9 cellular contexts compared by ENCODE assay signal in the genomic region with DNA sequence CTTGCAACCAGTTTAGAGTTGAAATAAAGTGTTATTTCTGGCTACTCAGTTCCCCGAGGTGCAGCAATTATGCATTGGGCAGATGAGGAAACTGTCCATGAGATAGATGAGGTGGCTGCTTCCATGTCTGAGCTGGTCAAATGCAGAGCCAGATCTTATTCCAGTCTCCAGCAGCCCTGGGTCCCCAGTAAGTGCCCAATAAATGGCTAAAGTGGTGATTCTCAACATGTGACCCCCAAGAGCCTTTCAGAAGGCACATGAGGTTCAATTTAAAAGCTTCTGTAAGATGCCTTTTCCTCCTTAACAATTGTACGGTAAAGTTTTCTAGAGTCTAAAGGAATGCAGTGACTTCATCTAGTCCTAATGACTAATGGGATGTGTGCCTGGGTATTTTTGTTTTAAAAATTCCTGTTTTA. TPM values are rescaled to one million over a fixed set of nuclear protein-coding genes. Genes with fewer than 3 reads are reported as not detected.
DNase-seq lines count a peak whose midpoint lies in the region; ATAC-seq and TF ChIP-seq lines count a peak whose summit lies in the region.
"Had no signal": no experiment of that assay in that cellular context is flagged by ENCODE, and none has a peak within 500 bp of the region (broad histone marks: within the 10 kb centered on the region; RNA-seq: fewer than 3 reads in every experiment).

No MANE protein-coding gene starts in this region.

- peak overlapping the region; percentile 43; the same call in 1 of the 2 replicates for H3K4me2 ChIP-seq in OCI-LY3 (ENCODE audit: low read length)

- H3K9me3 ChIP-seq in heart right ventricle (no peaks in the 10 kb centered on the region), OCI-LY3 (ENCODE audit: insufficient read depth, low read length) (no peaks in the 10 kb centered on the region), upper lobe of right lung (no peaks in the 10 kb centered on the region)
- H3K9me3 ChIP-seq: BLaER1 treated with 17β-estradiol and CSF1 and Interleukin-3, amounts not matched to agents 10 nM and 100 nM had no signal

- DNase-seq in heart right ventricle, result no peak
- DNase-seq in Right ventricle myocardium inferior (ENCODE audit: missing footprints), result no peak
- peak; percentile 52 to 72 for DNase-seq in foreskin fibroblast
- no peak for DNase-seq in upper lobe of right lung
- no peak for DNase-seq in NCI-H526 treated with DMSO at 0.1 percent for 48 hours (lab: John Stamatoyannopoulos, UW)
- no peak for DNase-seq in NK-92 (lab: John Stamatoyannopoulos, UW; ENCODE audit: unreplicated experiment)

- peaks cover 0 to 58% (median 28%) of the 10 kb centered on the region in 9 donors for H3K4me1 ChIP-seq in heart right ventricle
- H3K4me1 ChIP-seq in OCI-LY3 (ENCODE audit: low read length), result peaks cover 29% of the 10 kb centered on the region
- H3K4me1 ChIP-seq in upper lobe of right lung, result peaks cover 19% of the 10 kb centered on the region

- H3K4me3 ChIP-seq in heart right ventricle (peak overlapping the region in 1 of 10 donors; percentile 28), OCI-LY3 (ENCODE audit: low read length) (no peak overlapping the region), foreskin fibroblast (ENCODE audit: low read depth in 1 of 2, low read length in 2 of 2) (peak overlapping the region in 1 of 2 donors; percentile 33), upper lobe of right lung (no peak overlapping the region)
- H3K4me3 ChIP-seq: BLaER1 treated with 17β-estradiol and CSF1 and Interleukin-3, amounts not matched to agents 10 nM and 100 nM had no signal

- TF ChIP-seq CTCF in heart right ventricle (IDR thresholded peaks at IDR 0.05) (peak in 4 of 9 donors; percentile 21 to 49 (median 32)), OCI-LY3 (IDR thresholded peaks at IDR 0.05; ENCODE audit: low read depth, low read length) (0 out of 2 replicates have a peak, but pooled peaks have one; percentile 0), foreskin fibroblast (IDR thresholded peaks at IDR 0.05; ENCODE audit: low read depth, low read length) (no peak), upper lobe of right lung (IDR thresholded peaks at IDR 0.05) (no peak)

- H3K27me3 ChIP-seq in heart right ventricle (no peaks in the 10 kb centered on the region), OCI-LY3 (ENCODE audit: low read depth, low read length) (no peaks in the 10 kb centered on the region), upper lobe of right lung (no peaks in the 10 kb centered on the region)
- H3K27me3 ChIP-seq: BLaER1 treated with 17β-estradiol and CSF1 and Interleukin-3, amounts not matched to agents 10 nM and 100 nM had no signal

- H3K27ac ChIP-seq in heart right ventricle (peak overlapping the region in 9 of 10 donors; percentile 38 to 84 (median 64)), OCI-LY3 (ENCODE audit: low read length) (no peak overlapping the region), upper lobe of right lung (peak overlapping the region; percentile 25)
- H3K27ac ChIP-seq: BLaER1 treated with 17β-estradiol and CSF1 and Interleukin-3, amounts not matched to agents 10 nM and 100 nM had no signal

- H3K36me3 ChIP-seq in heart right ventricle (peaks cover 0 to 45% (median 0%) of the 10 kb centered on the region in 9 donors), OCI-LY3 (replicated peaks; ENCODE audit: low read depth, low read length) (peaks cover 7% of the 10 kb centered on the region), upper lobe of right lung (peaks cover 16% of the 10 kb centered on the region)

- H2AFZ ChIP-seq in OCI-LY3 (ENCODE audit: low read depth, low read length), result no peak overlapping the region

- ATAC-seq in heart right ventricle (peak in 3 of 8 donors; percentile 1 to 15 (median 7)), Right ventricle myocardium inferior (no peak), upper lobe of right lung (no peak), GM21367 (IDR thresholded peaks at IDR 0.05; ENCODE audit: unreplicated experiment) (no peak)

- WGBS in heart right ventricle, 2 donors, result 56 to 76% methylated on average over 2 of the region's 2 CpGs

- intact Hi-C loops in heart right ventricle (cut with DNase I) (loop anchor here (1.0 to 10.0 kb wide), 6 partner anchors 79 to 296 kb away; partner anchors contain the start of gene SLC36A1 (in 6 of the 10)), Right ventricle myocardium inferior (cut with DNase I) (loop anchor here (1.0 to 10.0 kb wide), 3 partner anchors 82 to 294 kb away; partner anchors contain the start of gene SLC36A1), upper lobe of right lung (cut with DNase I) (loop anchor here (5.0 kb wide), 1 partner anchor 79 kb away; no protein-coding TSS in a partner anchor)

- no peaks in the 10 kb centered on the region for H4K20me1 ChIP-seq in OCI-LY3 (ENCODE audit: insufficient read depth, low read length)

- H3K79me2 ChIP-seq in OCI-LY3 (ENCODE audit: low read length), result no peaks in the 10 kb centered on the region

- H3K9ac ChIP-seq in OCI-LY3 (ENCODE audit: low read length), result no peak overlapping the region

RNA-seq across cellular contexts. Expression of gene ATOX1, which starts 17.5 kb away (rescaled TPM):
- total RNA-seq in heart right ventricle (10 to 100 TPM; 52.5 to 77.5 (median 65.8) TPM), Right ventricle myocardium inferior (69.5 TPM), upper lobe of right lung (62.4 TPM)
- polyA plus RNA-seq in heart right ventricle, result 100 to 1,000 TPM in 1 of 2 donors, 10 to 100 TPM in 1; 82.5 to 125 TPM

RNA-seq across cellular contexts. Expression of gene G3BP1, which starts 30.8 kb away (rescaled TPM):
- 100 to 1,000 TPM in 9 of 10 donors, 10 to 100 TPM in 1; 91.8 to 132 (median 116) TPM for total RNA-seq in heart right ventricle
- 10 to 100 TPM; 10.6 to 16.6 TPM for polyA plus RNA-seq in heart right ventricle
- total RNA-seq in Right ventricle myocardium inferior, result 114 TPM
- 158 TPM for total RNA-seq in upper lobe of right lung

RNA-seq across cellular contexts. Expression of gene SPARC, which starts 54.3 kb away (rescaled TPM):
- total RNA-seq in heart right ventricle (1,000 to 10,000 TPM in 1 of 10 donors, 100 to 1,000 TPM in 9; 261 to 1,135 (median 456) TPM), Right ventricle myocardium inferior (517 TPM), upper lobe of right lung (1,248 TPM)
- polyA plus RNA-seq in heart right ventricle, result 100 to 1,000 TPM; 144 to 924 TPM

Comparison
In these comparisons a context has a peak if more than half of its experiments do, and no peak if none do; other contexts are left out.
1. DNase-seq: peak in foreskin fibroblast (2 of 2); none in heart right ventricle (0 of 2), Right ventricle myocardium inferior (single experiment), upper lobe of right lung (single experiment), NCI-H526 treated with DMSO at 0.1 percent for 48 hours (single experiment) and NK-92 (single experiment).